13 cellular contexts compared by ENCODE assay signal in the genomic region with DNA sequence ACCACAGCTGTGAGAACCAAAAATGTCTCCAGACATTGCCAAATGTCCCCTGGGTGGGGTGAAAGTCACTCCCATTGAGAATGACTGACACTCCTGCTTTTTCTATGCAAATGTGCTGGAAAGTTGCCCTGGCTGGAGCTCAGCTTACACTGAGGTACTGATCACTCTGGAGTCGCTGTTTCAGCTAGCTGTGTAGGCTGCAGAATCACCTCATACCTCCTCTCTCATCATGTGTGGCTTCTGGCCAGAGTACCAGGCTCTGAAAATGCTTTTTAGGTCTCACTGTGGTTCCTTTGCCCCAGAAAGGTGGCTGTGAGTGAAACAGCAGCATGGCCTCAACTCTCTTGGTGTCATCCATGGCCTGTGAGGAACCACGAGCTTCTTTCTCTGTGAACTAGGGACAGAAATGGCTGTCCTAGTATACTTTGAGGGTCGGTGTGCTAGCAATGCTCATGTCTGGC.
A peak's percentile ranks its signal among the peaks of the same experiment; 100 is the strongest.
DNase-seq lines count a peak whose midpoint lies in the region; ATAC-seq and TF ChIP-seq lines count a peak whose summit lies in the region.
"Had no signal": no experiment of that assay in that cellular context is flagged by ENCODE, and none has a peak within 500 bp of the region (broad histone marks: within the 10 kb centered on the region; RNA-seq: fewer than 3 reads in every experiment).

No MANE protein-coding gene starts in this region.

- intact Hi-C loops in activated T-helper 1 cell treated with anti-CD3 and anti-CD28 coated beads, Interleukin-12 subunit alpha, Interleukin-12 subunit beta, Interleukin-2, Interleukin-4 antibody, amounts not matched to agents 30 ng/mL and 10 ng/mL and 1 ng/mL, durations not matched to agents 14 hours and 24 hours and 36 hours (cut with micrococcal nuclease) = loop anchor here (5.0 to 10.0 kb wide), 3 partner anchors 37 to 1155 kb away; a partner anchor contains a TSS

- H3K36me3 Mint-ChIP-seq in activated T-helper 1 cell treated with anti-CD3 and anti-CD28 coated beads, Interleukin-12 subunit alpha, Interleukin-12 subunit beta, Interleukin-2, Interleukin-4 antibody, amounts not matched to agents 30 ng/mL and 10 ng/mL and 1 ng/mL, durations not matched to agents 14 hours and 24 hours and 36 hours (ENCODE audit: low read depth) = peaks cover 31% of the 10 kb centered on the region
- H3K36me3 Mint-ChIP-seq in naive B cell = no peaks in the 10 kb centered on the region
- no peaks in the 10 kb centered on the region for H3K36me3 Mint-ChIP-seq in effector memory CD8-positive, alpha-beta T cell (ENCODE audit: insufficient read depth)

- H3K9me3 Mint-ChIP-seq in activated T-helper 1 cell treated with anti-CD3 and anti-CD28 coated beads, Interleukin-12 subunit alpha, Interleukin-12 subunit beta, Interleukin-2, Interleukin-4 antibody, amounts not matched to agents 30 ng/mL and 10 ng/mL and 1 ng/mL, durations not matched to agents 14 hours and 24 hours and 36 hours = peaks cover 21% of the 10 kb centered on the region
- peaks cover 0 to 4% (median 0%) of the 10 kb centered on the region in 7 donors for H3K9me3 Mint-ChIP-seq in naive B cell
- H3K9me3 Mint-ChIP-seq in effector memory CD8-positive, alpha-beta T cell = peaks cover 0 to 7% of the 10 kb centered on the region in 2 donors

- peaks cover 80% of the 10 kb centered on the region for H3K4me1 Mint-ChIP-seq in activated T-helper 1 cell treated with anti-CD3 and anti-CD28 coated beads, Interleukin-12 subunit alpha, Interleukin-12 subunit beta, Interleukin-2, Interleukin-4 antibody, amounts not matched to agents 30 ng/mL and 10 ng/mL and 1 ng/mL, durations not matched to agents 14 hours and 24 hours and 36 hours (ENCODE audit: low read depth)
- peaks cover 51 to 63% (median 57%) of the 10 kb centered on the region in 3 donors for H3K4me1 Mint-ChIP-seq in naive B cell
- peaks cover 31 to 32% of the 10 kb centered on the region in 2 donors for H3K4me1 Mint-ChIP-seq in effector memory CD8-positive, alpha-beta T cell (ENCODE audit: low read depth in 2 of 2)

- peak overlapping the region; percentile 76 for H3K27ac Mint-ChIP-seq in activated T-helper 1 cell treated with anti-CD3 and anti-CD28 coated beads, Interleukin-12 subunit alpha, Interleukin-12 subunit beta, Interleukin-2, Interleukin-4 antibody, amounts not matched to agents 30 ng/mL and 10 ng/mL and 1 ng/mL, durations not matched to agents 14 hours and 24 hours and 36 hours
- peak overlapping the region; percentile 52 to 90 (median 86) for H3K27ac Mint-ChIP-seq in naive B cell
- peak overlapping the region in 1 of 2 donors; percentile 73 for H3K27ac Mint-ChIP-seq in effector memory CD8-positive, alpha-beta T cell

- no peaks in the 10 kb centered on the region for H3K9me3 ChIP-seq in HEK293 (ENCODE audit: control insufficient read depth, insufficient read depth, low read depth, low read length)
- H3K9me3 ChIP-seq: uterus had no signal

- peaks cover 5% of the 10 kb centered on the region for H3K4me1 ChIP-seq in HEK293 (ENCODE audit: control insufficient read depth, insufficient read depth, low read length)
- H3K4me1 ChIP-seq: uterus had no signal

- ATAC-seq in naive B cell (ENCODE audit: low read depth in 2 of 2) = no peak
- no peak for ATAC-seq in effector memory CD8-positive, alpha-beta T cell (replicated peaks)
- ATAC-seq in GM19395 (IDR thresholded peaks at IDR 0.05; ENCODE audit: unreplicated experiment) = no peak
- ATAC-seq: right cardiac atrium had no signal

- H3K27me3 Mint-ChIP-seq in activated T-helper 1 cell treated with anti-CD3 and anti-CD28 coated beads, Interleukin-12 subunit alpha, Interleukin-12 subunit beta, Interleukin-2, Interleukin-4 antibody, amounts not matched to agents 30 ng/mL and 10 ng/mL and 1 ng/mL, durations not matched to agents 14 hours and 24 hours and 36 hours (ENCODE audit: insufficient read depth) = no peaks in the 10 kb centered on the region
- no peaks in the 10 kb centered on the region for H3K27me3 Mint-ChIP-seq in naive B cell
- peaks cover 0 to 4% of the 10 kb centered on the region in 2 donors for H3K27me3 Mint-ChIP-seq in effector memory CD8-positive, alpha-beta T cell

- peak overlapping the region; percentile 47 for H3K4me3 Mint-ChIP-seq in activated T-helper 1 cell treated with anti-CD3 and anti-CD28 coated beads, Interleukin-12 subunit alpha, Interleukin-12 subunit beta, Interleukin-2, Interleukin-4 antibody, amounts not matched to agents 30 ng/mL and 10 ng/mL and 1 ng/mL, durations not matched to agents 14 hours and 24 hours and 36 hours
- H3K4me3 Mint-ChIP-seq in naive B cell = peak overlapping the region in 3 of 8 donors; percentile 2 to 65 (median 10)
- H3K4me3 Mint-ChIP-seq in effector memory CD8-positive, alpha-beta T cell = no peak overlapping the region

- TF ChIP-seq CTCF in HEK293 (tag by site-specific recombination; IDR thresholded peaks at IDR 0.05) = no peak

- DNase-seq in NCI-H1694 (lab: John Stamatoyannopoulos, UW) = peak; percentile 30
- no peak for DNase-seq in NCI-H1694 treated with DMSO at 0.1 percent for 48 hours (lab: John Stamatoyannopoulos, UW)
- DNase-seq in activated T-helper 1 cell treated with anti-CD3 and anti-CD28 coated beads, Interleukin-12 subunit alpha, Interleukin-12 subunit beta, Interleukin-2, Interleukin-4 antibody, amounts not matched to agents 30 ng/mL and 10 ng/mL and 1 ng/mL, durations not matched to agents 14 hours and 24 hours and 36 hours (ENCODE audit: low spot score) = no peak
- no peak for DNase-seq in naive B cell
- no peak for DNase-seq in SIG-M5 (lab: John Stamatoyannopoulos, UW)
- DNase-seq in effector memory CD8-positive, alpha-beta T cell = no peak
- DNase-seq: 8988T, HCEC 1CT, NCI-H1092, uterus had no signal

- no peaks in the 10 kb centered on the region for H3K36me3 ChIP-seq in HEK293 (ENCODE audit: control insufficient read depth in 2 of 2, insufficient read depth in 1 of 2, low read length in 2 of 2)
- H3K36me3 ChIP-seq: uterus had no signal

- POLR2A ChIA-PET in HEK293 (lab: Yijun Ruan, JAX) = no interaction called here

- CTCF ChIA-PET in HEK293 (lab: Yijun Ruan, JAX) = interaction anchor here (0.7 kb wide), 1 partner anchor 26 kb away, joined by 3 read pairs; no protein-coding TSS in a partner anchor

- no peak overlapping the region for H3K4me3 ChIP-seq in HEK293 (ENCODE audit: low read depth, low read length)
- H3K4me3 ChIP-seq: uterus had no signal

- H3K27ac ChIP-seq in HEK293 (ENCODE audit: extremely low read depth, low read depth, low read length) = no peak overlapping the region
- H3K27ac ChIP-seq: uterus had no signal

TF ChIP-seq in HEK293, 187 proteins besides CTCF, POLR2A, EP300 and RAD21:
- TF ChIP-seq ZNF266 (tag by site-specific recombination; IDR thresholded peaks at IDR 0.05; ENCODE audit: low read depth) (no peak), ZNF610 (tag by site-specific recombination; IDR thresholded peaks at IDR 0.05; ENCODE audit: borderline replicate concordance) (no peak), ZNF174 (tag by site-specific recombination; IDR thresholded peaks at IDR 0.05) (no peak), ZNF776 (tag by site-specific recombination; IDR thresholded peaks at IDR 0.05; ENCODE audit: borderline replicate concordance) (no peak), GLIS1 (tag by site-specific recombination; IDR thresholded peaks at IDR 0.05) (peak; percentile 19; the same call in 1 of the 2 replicates), ZNF138 (tag by site-specific recombination; IDR thresholded peaks at IDR 0.05; ENCODE audit: borderline replicate concordance) (no peak)
TF ChIP-seq in HEK293: peak in this region for 1.
